In the genomic region with DNA sequence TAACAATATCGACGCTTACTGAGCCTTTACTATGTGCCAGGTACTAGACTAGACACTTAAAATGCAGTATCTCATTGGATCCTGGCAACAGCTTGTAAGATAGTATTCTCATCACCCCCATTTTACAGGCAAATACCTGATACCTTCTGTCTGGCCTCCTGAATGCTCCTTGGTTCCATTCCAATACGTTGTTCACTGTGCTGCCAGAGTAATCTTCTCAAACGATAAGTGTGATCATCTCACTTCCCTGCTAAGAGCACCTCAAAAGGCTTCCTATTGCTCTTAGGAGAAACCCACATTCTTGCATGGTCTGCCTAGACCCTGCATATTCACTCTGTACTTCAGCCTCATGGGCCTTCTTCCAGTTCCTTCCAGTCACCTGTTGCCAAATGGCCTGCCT, we compare ENCODE assay signal across 13 cellular contexts. TPM values are rescaled to one million over a fixed set of nuclear protein-coding genes. Genes with fewer than 3 reads are reported as not detected.
DNase-seq lines count a peak whose midpoint lies in the region; ATAC-seq and TF ChIP-seq lines count a peak whose summit lies in the region.
"Had no signal": no experiment of that assay in that cellular context is flagged by ENCODE, and none has a peak within 500 bp of the region (broad histone marks: within the 10 kb centered on the region; RNA-seq: fewer than 3 reads in every experiment).

No MANE protein-coding gene starts in this region.

- DNase-seq in activated naive CD4-positive, alpha-beta T cell treated with anti-CD3 and anti-CD28 coated beads for 36 hours, result no peak
- no peak for DNase-seq in activated naive CD4-positive, alpha-beta T cell treated with Interleukin-2 at 50 U/mL for 16 hours
- DNase-seq in T-cell, result no peak
- no peak for DNase-seq in endodermal cell
- no peak for DNase-seq in stimulated activated naive B cell treated with anti-CD40 and anti-IgM and Interleukin-4, amounts not matched to agents 10 μg/mL and 1 μg/mL and 100 μg/mL, for 72 hours
- DNase-seq in stimulated activated CD4-positive, alpha-beta T cell treated with anti-CD3 and anti-CD28 coated beads, Interleukin-15, amount 100 ng/mL, for 24 hours, result no peak
- no peak for DNase-seq in brain microvascular endothelial cell
- DNase-seq: activated CD4-positive, CD25-positive, alpha-beta regulatory T cell treated with anti-CD3 and anti-CD28 coated beads, Interleukin-2, amount 50 U/mL, for 72 hours; gastrocnemius medialis; lower lobe of right lung; Peyer's patch; SW 1271 had no signal

- WGBS in endodermal cell (ENCODE audit: insufficient coverage in 1 of 2, insufficient read length in 1 of 2), 2 experiments, result 91 to 100% methylated on average over 4 of the region's 4 CpGs

- intact Hi-C loops in activated naive CD4-positive, alpha-beta T cell treated with anti-CD3 and anti-CD28 coated beads for 36 hours (cut with micrococcal nuclease), result loop anchor here (10.0 kb wide), 1 partner anchor 1450 kb away; a partner anchor contains a TSS

- in situ Hi-C loops in brain microvascular endothelial cell (cut with HindIII; ENCODE audit: low pct_ligation_motif_present, low sequenced_read_pairs), result no loop called here

- no peak overlapping the region for H3K27ac Mint-ChIP-seq in activated naive CD4-positive, alpha-beta T cell treated with anti-CD3 and anti-CD28 coated beads for 36 hours
- H3K27ac Mint-ChIP-seq in T-cell (no peak overlapping the region), endodermal cell (no peak overlapping the region)
- H3K27ac Mint-ChIP-seq in stimulated activated naive B cell treated with anti-CD40 and anti-IgM and Interleukin-4, amounts not matched to agents 10 μg/mL and 1 μg/mL and 100 μg/mL, for 72 hours, result no peak overlapping the region

- H3K9me3 Mint-ChIP-seq in activated naive CD4-positive, alpha-beta T cell treated with anti-CD3 and anti-CD28 coated beads for 36 hours, result no peaks in the 10 kb centered on the region
- no peaks in the 10 kb centered on the region for H3K9me3 Mint-ChIP-seq in T-cell
- peaks cover 2% of the 10 kb centered on the region for H3K9me3 Mint-ChIP-seq in endodermal cell
- peaks cover 0 to 2% of the 10 kb centered on the region in 2 donors for H3K9me3 Mint-ChIP-seq in stimulated activated naive B cell treated with anti-CD40 and anti-IgM and Interleukin-4, amounts not matched to agents 10 μg/mL and 1 μg/mL and 100 μg/mL, for 72 hours

- H3K27ac ChIP-seq in endodermal cell (ENCODE audit: low read depth, low read length), result no peak overlapping the region
- no peak overlapping the region for H3K27ac ChIP-seq in brain microvascular endothelial cell
- H3K27ac ChIP-seq: gastrocnemius medialis, lower lobe of right lung, Peyer's patch had no signal

- H3K4me3 ChIP-seq in endodermal cell (ENCODE audit: low read length) (no peak overlapping the region), brain microvascular endothelial cell (ENCODE audit: low read depth, low read length) (no peak overlapping the region)

- H3K27me3 ChIP-seq in endodermal cell (ENCODE audit: control insufficient read depth, insufficient read depth, low read length, poor library complexity, severe bottlenecking) (peaks cover 91% of the 10 kb centered on the region), brain microvascular endothelial cell (replicated peaks) (peaks cover 14% of the 10 kb centered on the region)

- POLR2A ChIA-PET in T-cell (lab: Charles Lee), result no interaction called here

- no peak overlapping the region for H3K9ac ChIP-seq in endodermal cell (ENCODE audit: extremely low read depth, low read length, poor library complexity, severe bottlenecking)

- no peak for TF ChIP-seq CTCF in endodermal cell (conservative IDR thresholded peaks at IDR 0.05)
- no peak for TF ChIP-seq CTCF in brain microvascular endothelial cell (IDR thresholded peaks at IDR 0.05; ENCODE audit: low read depth, low read length, missing control alignments)

- H3K4me3 Mint-ChIP-seq in activated naive CD4-positive, alpha-beta T cell treated with anti-CD3 and anti-CD28 coated beads for 36 hours, result peak overlapping the region; percentile 28
- peak overlapping the region; percentile 35 to 82 (median 64) for H3K4me3 Mint-ChIP-seq in T-cell
- H3K4me3 Mint-ChIP-seq in endodermal cell, result peak overlapping the region; percentile 33
- H3K4me3 Mint-ChIP-seq in stimulated activated naive B cell treated with anti-CD40 and anti-IgM and Interleukin-4, amounts not matched to agents 10 μg/mL and 1 μg/mL and 100 μg/mL, for 72 hours, result peak overlapping the region; percentile 43 to 60

- no peaks in the 10 kb centered on the region for H3K36me3 Mint-ChIP-seq in activated naive CD4-positive, alpha-beta T cell treated with anti-CD3 and anti-CD28 coated beads for 36 hours (ENCODE audit: low read depth)
- no peaks in the 10 kb centered on the region for H3K36me3 Mint-ChIP-seq in T-cell
- H3K36me3 Mint-ChIP-seq in endodermal cell (ENCODE audit: low read depth), result no peaks in the 10 kb centered on the region
- H3K36me3 Mint-ChIP-seq in stimulated activated naive B cell treated with anti-CD40 and anti-IgM and Interleukin-4, amounts not matched to agents 10 μg/mL and 1 μg/mL and 100 μg/mL, for 72 hours, result no peaks in the 10 kb centered on the region

- no peaks in the 10 kb centered on the region for H3K9me3 ChIP-seq in endodermal cell (ENCODE audit: control insufficient read depth, low read length)
- H3K9me3 ChIP-seq: gastrocnemius medialis, lower lobe of right lung, Peyer's patch had no signal

- CTCF ChIA-PET in activated naive CD4-positive, alpha-beta T cell treated with anti-CD3 and anti-CD28 coated beads for 36 hours (lab: Charles Lee), result interaction anchor here (0.5 to 2.9 kb wide), 2 partner anchors 90 to 132 kb away, joined by 3 to 11 read pairs; no protein-coding TSS in a partner anchor
- CTCF ChIA-PET in T-cell (lab: Charles Lee), result interaction anchor here in 1 of 2 donors (0.6 kb wide), 1 partner anchor 12 kb away, joined by 10 read pairs; no protein-coding TSS in a partner anchor

- peaks cover 24% of the 10 kb centered on the region for H3K4me1 Mint-ChIP-seq in activated naive CD4-positive, alpha-beta T cell treated with anti-CD3 and anti-CD28 coated beads for 36 hours (ENCODE audit: low read depth)
- H3K4me1 Mint-ChIP-seq in T-cell (peaks cover 21 to 30% (median 24%) of the 10 kb centered on the region in 3 donors), endodermal cell (peaks cover 2% of the 10 kb centered on the region)
- H3K4me1 Mint-ChIP-seq in stimulated activated naive B cell treated with anti-CD40 and anti-IgM and Interleukin-4, amounts not matched to agents 10 μg/mL and 1 μg/mL and 100 μg/mL, for 72 hours, result peaks cover 7 to 12% of the 10 kb centered on the region in 2 donors

- ATAC-seq in T-cell (replicated peaks in 1 of 4) (no peak), GM19455 (IDR thresholded peaks at IDR 0.05; ENCODE audit: unreplicated experiment) (no peak)
- no peak for ATAC-seq in stimulated activated naive B cell treated with anti-CD40 and anti-IgM and Interleukin-4, amounts not matched to agents 10 μg/mL and 1 μg/mL and 100 μg/mL, for 72 hours (replicated peaks)

- H3K4me1 ChIP-seq in endodermal cell (ENCODE audit: control insufficient read depth, insufficient read depth, low read length), result peaks cover 3% of the 10 kb centered on the region

- H3K27me3 Mint-ChIP-seq in activated naive CD4-positive, alpha-beta T cell treated with anti-CD3 and anti-CD28 coated beads for 36 hours (ENCODE audit: low read depth), result peaks cover 24% of the 10 kb centered on the region
- H3K27me3 Mint-ChIP-seq in T-cell, result peaks cover 18 to 25% of the 10 kb centered on the region in 2 donors
- H3K27me3 Mint-ChIP-seq in endodermal cell (ENCODE audit: insufficient read depth), result peaks cover 92% of the 10 kb centered on the region
- H3K27me3 Mint-ChIP-seq in stimulated activated naive B cell treated with anti-CD40 and anti-IgM and Interleukin-4, amounts not matched to agents 10 μg/mL and 1 μg/mL and 100 μg/mL, for 72 hours, result peaks cover 28 to 46% of the 10 kb centered on the region in 2 donors

- H3K36me3 ChIP-seq in endodermal cell (ENCODE audit: control insufficient read depth, insufficient read depth, low read length) (no peaks in the 10 kb centered on the region), brain microvascular endothelial cell (replicated peaks) (no peaks in the 10 kb centered on the region)
- H3K36me3 ChIP-seq: gastrocnemius medialis, lower lobe of right lung, Peyer's patch had no signal

RNA-seq across cellular contexts. Expression of a gene that starts 1.3 kb away (rescaled TPM):
- 1 to 10 TPM; 3.0 to 3.5 TPM for total RNA-seq in activated naive CD4-positive, alpha-beta T cell treated with anti-CD3 and anti-CD28 coated beads for 36 hours
- 1 to 10 TPM in 4 of 5 donors, under 1 TPM in 1; 0.89 to 3.9 (median 1.6) TPM for total RNA-seq in T-cell
- 1 to 10 TPM in 1 of 2 donors, under 1 TPM in 1; 0.95 to 1.2 TPM for total RNA-seq in endodermal cell
- polyA plus RNA-seq in endodermal cell (2013, experiment 1 of 2), result 2.6 TPM
- polyA plus RNA-seq in endodermal cell (2013, experiment 2 of 2), result 2.9 TPM

RNA-seq across cellular contexts. Expression of a gene that starts 40.8 kb away (rescaled TPM):
- total RNA-seq in activated naive CD4-positive, alpha-beta T cell treated with anti-CD3 and anti-CD28 coated beads for 36 hours, result 10 to 100 TPM; 13.4 to 13.6 TPM
- total RNA-seq in T-cell, result 10 to 100 TPM; 19.9 to 30.5 (median 29.4) TPM
- 10 to 100 TPM in 1 of 2 donors, 1 to 10 TPM in 1; 8.6 to 11.8 TPM for total RNA-seq in endodermal cell
- 24.3 TPM for polyA plus RNA-seq in endodermal cell (2013, experiment 1 of 2)
- polyA plus RNA-seq in endodermal cell (2013, experiment 2 of 2), result 21.1 TPM
